1 cellular context compared by ENCODE assay signal in genomic region chr6:145155411-145155810, GRCh38.
TF ChIP-seq lines count a peak whose summit lies in the region.

No MANE protein-coding gene starts in this region.

TF ChIP-seq in GM23338, 12 proteins besides CTCF, POLR2A, EP300 and RAD21 (continued from another document):
- TF ChIP-seq, protein P1, sequence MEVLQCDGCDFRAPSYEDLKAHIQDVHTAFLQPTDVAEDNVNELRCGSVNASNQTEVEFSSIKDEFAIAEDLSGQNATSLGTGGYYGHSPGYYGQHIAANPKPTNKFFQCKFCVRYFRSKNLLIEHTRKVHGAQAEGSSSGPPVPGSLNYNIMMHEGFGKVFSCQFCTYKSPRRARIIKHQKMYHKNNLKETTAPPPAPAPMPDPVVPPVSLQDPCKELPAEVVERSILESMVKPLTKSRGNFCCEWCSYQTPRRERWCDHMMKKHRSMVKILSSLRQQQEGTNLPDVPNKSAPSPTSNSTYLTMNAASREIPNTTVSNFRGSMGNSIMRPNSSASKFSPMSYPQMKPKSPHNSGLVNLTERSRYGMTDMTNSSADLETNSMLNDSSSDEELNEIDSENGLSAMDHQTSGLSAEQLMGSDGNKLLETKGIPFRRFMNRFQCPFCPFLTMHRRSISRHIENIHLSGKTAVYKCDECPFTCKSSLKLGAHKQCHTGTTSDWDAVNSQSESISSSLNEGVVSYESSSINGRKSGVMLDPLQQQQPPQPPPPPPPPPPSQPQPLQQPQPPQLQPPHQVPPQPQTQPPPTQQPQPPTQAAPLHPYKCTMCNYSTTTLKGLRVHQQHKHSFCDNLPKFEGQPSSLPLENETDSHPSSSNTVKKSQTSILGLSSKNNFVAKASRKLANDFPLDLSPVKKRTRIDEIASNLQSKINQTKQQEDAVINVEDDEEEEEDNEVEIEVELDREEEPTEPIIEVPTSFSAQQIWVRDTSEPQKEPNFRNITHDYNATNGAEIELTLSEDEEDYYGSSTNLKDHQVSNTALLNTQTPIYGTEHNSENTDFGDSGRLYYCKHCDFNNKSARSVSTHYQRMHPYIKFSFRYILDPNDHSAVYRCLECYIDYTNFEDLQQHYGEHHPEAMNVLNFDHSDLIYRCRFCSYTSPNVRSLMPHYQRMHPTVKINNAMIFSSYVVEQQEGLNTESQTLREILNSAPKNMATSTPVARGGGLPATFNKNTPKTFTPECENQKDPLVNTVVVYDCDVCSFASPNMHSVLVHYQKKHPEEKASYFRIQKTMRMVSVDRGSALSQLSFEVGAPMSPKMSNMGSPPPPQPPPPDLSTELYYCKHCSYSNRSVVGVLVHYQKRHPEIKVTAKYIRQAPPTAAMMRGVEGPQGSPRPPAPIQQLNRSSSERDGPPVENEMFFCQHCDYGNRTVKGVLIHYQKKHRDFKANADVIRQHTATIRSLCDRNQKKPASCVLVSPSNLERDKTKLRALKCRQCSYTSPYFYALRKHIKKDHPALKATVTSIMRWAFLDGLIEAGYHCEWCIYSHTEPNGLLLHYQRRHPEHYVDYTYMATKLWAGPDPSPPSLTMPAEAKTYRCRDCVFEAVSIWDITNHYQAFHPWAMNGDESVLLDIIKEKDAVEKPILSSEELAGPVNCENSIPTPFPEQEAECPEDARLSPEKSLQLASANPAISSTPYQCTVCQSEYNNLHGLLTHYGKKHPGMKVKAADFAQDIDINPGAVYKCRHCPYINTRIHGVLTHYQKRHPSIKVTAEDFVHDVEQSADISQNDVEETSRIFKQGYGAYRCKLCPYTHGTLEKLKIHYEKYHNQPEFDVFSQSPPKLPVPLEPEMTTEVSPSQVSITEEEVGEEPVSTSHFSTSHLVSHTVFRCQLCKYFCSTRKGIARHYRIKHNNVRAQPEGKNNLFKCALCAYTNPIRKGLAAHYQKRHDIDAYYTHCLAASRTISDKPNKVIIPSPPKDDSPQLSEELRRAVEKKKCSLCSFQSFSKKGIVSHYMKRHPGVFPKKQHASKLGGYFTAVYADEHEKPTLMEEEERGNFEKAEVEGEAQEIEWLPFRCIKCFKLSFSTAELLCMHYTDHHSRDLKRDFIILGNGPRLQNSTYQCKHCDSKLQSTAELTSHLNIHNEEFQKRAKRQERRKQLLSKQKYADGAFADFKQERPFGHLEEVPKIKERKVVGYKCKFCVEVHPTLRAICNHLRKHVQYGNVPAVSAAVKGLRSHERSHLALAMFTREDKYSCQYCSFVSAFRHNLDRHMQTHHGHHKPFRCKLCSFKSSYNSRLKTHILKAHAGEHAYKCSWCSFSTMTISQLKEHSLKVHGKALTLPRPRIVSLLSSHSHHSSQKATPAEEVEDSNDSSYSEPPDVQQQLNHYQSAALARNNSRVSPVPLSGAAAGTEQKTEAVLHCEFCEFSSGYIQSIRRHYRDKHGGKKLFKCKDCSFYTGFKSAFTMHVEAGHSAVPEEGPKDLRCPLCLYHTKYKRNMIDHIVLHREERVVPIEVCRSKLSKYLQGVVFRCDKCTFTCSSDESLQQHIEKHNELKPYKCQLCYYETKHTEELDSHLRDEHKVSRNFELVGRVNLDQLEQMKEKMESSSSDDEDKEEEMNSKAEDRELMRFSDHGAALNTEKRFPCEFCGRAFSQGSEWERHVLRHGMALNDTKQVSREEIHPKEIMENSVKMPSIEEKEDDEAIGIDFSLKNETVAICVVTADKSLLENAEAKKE (CRISPR knock-in tag; IDR thresholded peaks at IDR 0.05): no peak
